In genomic region chr7:55276896-55277295, GRCh38 we compare ENCODE assay signal across 17 cellular contexts.
DNase-seq lines count a peak whose midpoint lies in the region; ATAC-seq and TF ChIP-seq lines count a peak whose summit lies in the region.
"Had no signal": no experiment of that assay in that cellular context is flagged by ENCODE, and none has a peak within 500 bp of the region (broad histone marks: within the 10 kb centered on the region; RNA-seq: fewer than 3 reads in every experiment).

No MANE protein-coding gene starts in this region.

- H3K4me3 ChIP-seq in hepatocyte, result no peak overlapping the region
- H3K4me3 ChIP-seq: BLaER1 had no signal

- H3K9me3 Mint-ChIP-seq in progenitor cell of endocrine pancreas (ENCODE audit: low read depth), result no peaks in the 10 kb centered on the region
- H3K9me3 Mint-ChIP-seq: CD14-positive monocyte; CD4-positive, alpha-beta T cell; CD8-positive, alpha-beta T cell had no signal

- H4K20me1 ChIP-seq in hepatocyte (ENCODE audit: insufficient read depth, poor library complexity, severe bottlenecking), result no peaks in the 10 kb centered on the region
- H4K20me1 ChIP-seq: BLaER1 had no signal

- no peaks in the 10 kb centered on the region for H3K9me3 ChIP-seq in hepatocyte (ENCODE audit: low read depth)
- H3K9me3 ChIP-seq: BE2C, BLaER1, Caco-2 had no signal

- H3K27ac ChIP-seq in hepatocyte, result no peak overlapping the region
- H3K27ac ChIP-seq: BLaER1 had no signal

- peaks cover 3% of the 10 kb centered on the region for H3K4me1 Mint-ChIP-seq in progenitor cell of endocrine pancreas (ENCODE audit: low read depth)
- H3K4me1 Mint-ChIP-seq: CD14-positive monocyte had no signal

- H3K36me3 Mint-ChIP-seq in progenitor cell of endocrine pancreas (ENCODE audit: insufficient read depth), result no peaks in the 10 kb centered on the region
- H3K36me3 Mint-ChIP-seq: CD14-positive monocyte; CD8-positive, alpha-beta T cell had no signal

- H3K4me1 ChIP-seq in hepatocyte (ENCODE audit: insufficient read depth), result no peaks in the 10 kb centered on the region
- H3K4me1 ChIP-seq: BE2C, Caco-2 had no signal

- H3K79me2 ChIP-seq in hepatocyte, result no peaks in the 10 kb centered on the region

- peak overlapping the region; percentile 24 for H3K27ac Mint-ChIP-seq in progenitor cell of endocrine pancreas
- H3K27ac Mint-ChIP-seq: CD14-positive monocyte; CD4-positive, alpha-beta T cell; CD8-positive, alpha-beta T cell had no signal

- no peaks in the 10 kb centered on the region for H3K27me3 ChIP-seq in hepatocyte
- H3K27me3 ChIP-seq: BE2C, BLaER1 had no signal

- H3K9me2 ChIP-seq in hepatocyte (replicated peaks; ENCODE audit: insufficient read depth), result no peaks in the 10 kb centered on the region

- 86% methylated on average over 4 of the region's 4 CpGs for WGBS in hepatocyte (ENCODE audit: low lambda C conversion rate, missing lambda C conversion rate)

- TF ChIP-seq CTCF in progenitor cell of endocrine pancreas (IDR thresholded peaks at IDR 0.05; ENCODE audit: unreplicated experiment) (no peak), hepatocyte (IDR thresholded peaks at IDR 0.05; ENCODE audit: poor library complexity) (no peak)

- H3K27me3 Mint-ChIP-seq in progenitor cell of endocrine pancreas, result peaks cover 6% of the 10 kb centered on the region

- no peak overlapping the region for H2AFZ ChIP-seq in hepatocyte

- no peak overlapping the region for H3K4me2 ChIP-seq in hepatocyte
- H3K4me2 ChIP-seq: BLaER1 had no signal

- no peak overlapping the region for H3K4me3 Mint-ChIP-seq in progenitor cell of endocrine pancreas (ENCODE audit: low read depth)
- H3K4me3 Mint-ChIP-seq: CD14-positive monocyte; CD4-positive, alpha-beta T cell; CD8-positive, alpha-beta T cell had no signal

- in situ Hi-C loops in SK-MEL-5 (cut with HindIII; ENCODE audit: low pct_unique_long_range_greater_than_20kb, low sequenced_read_pairs), result no loop called here

- ATAC-seq in HG02870 (IDR thresholded peaks at IDR 0.05; ENCODE audit: unreplicated experiment), result no peak
- ATAC-seq: CD8-positive, alpha-beta T cell had no signal

- DNase-seq in SK-MEL-5 (ENCODE audit: low read depth, low spot score), result peak; percentile 53
- peak; percentile 18 for DNase-seq in mesenteric fat pad (ENCODE audit: low spot score)
- DNase-seq in progenitor cell of endocrine pancreas (ENCODE audit: low spot score, unreplicated experiment), result no peak
- no peak for DNase-seq in hepatocyte (ENCODE audit: low spot score)
- DNase-seq: 8988T; ACHN; BE2C; C1 segment of cervical spinal cord; Caco-2; Calu3; CD4-positive, alpha-beta T cell; CD8-positive, alpha-beta T cell; DMS79 treated with DMSO at 0.1 percent for 48 hours; GF-D8 had no signal

- no peaks in the 10 kb centered on the region for H3K36me3 ChIP-seq in hepatocyte (replicated peaks; ENCODE audit: insufficient read depth, low read depth)
- H3K36me3 ChIP-seq: BE2C, BLaER1 had no signal

Comparison
In these comparisons a context has a peak if more than half of its experiments do, and no peak if none do; other contexts are left out.
1. DNase-seq: peak in SK-MEL-5 (single experiment) and mesenteric fat pad (single experiment); none in progenitor cell of endocrine pancreas (single experiment) and hepatocyte (single experiment).